Comparison of ENCODE assay signal across 16 cellular contexts in genomic region chr2:205650931-205651330, GRCh38.
"Had no signal": no experiment of that assay in that cellular context is flagged by ENCODE, and none has a peak within 500 bp of the region (broad histone marks: within the 10 kb centered on the region; RNA-seq: fewer than 3 reads in every experiment).

No MANE protein-coding gene starts in this region.

- H3K27ac ChIP-seq: cardiac muscle cell, left lung, tibial artery, WERI-Rb-1 had no signal

- FAIRE-seq: frontal cortex, urothelium cell line had no signal

- H3K27me3 Mint-ChIP-seq: activated naive CD8-positive, alpha-beta T cell had no signal

- H3K9me3 ChIP-seq: esophagus squamous epithelium, left lung, tibial artery had no signal

- H3K4me3 ChIP-seq: cardiac muscle cell, esophagus squamous epithelium, left lung, tibial artery had no signal

- H3K36me3 ChIP-seq: cardiac muscle cell, esophagus squamous epithelium, left lung, tibial artery, WERI-Rb-1 had no signal

- H3K27me3 ChIP-seq: cardiac muscle cell, left lung, tibial artery had no signal

- DNase-seq: activated CD4-positive, alpha-beta T cell treated with anti-CD3 and anti-CD28 coated beads, Interleukin-2, amount 50 U/mL, for 4 hours; effector memory CD8-positive, alpha-beta T cell; esophagus squamous epithelium; left lung; naive thymus-derived CD4-positive, alpha-beta T cell; posterior cingulate gyrus; stimulated activated CD4-positive, alpha-beta T cell treated with anti-CD3 and anti-CD28 coated beads, Interleukin-12 subunit alpha, Interleukin-12 subunit beta, amount 100 ng/mL, for 4 hours; stimulated activated CD4-positive, alpha-beta T cell treated with anti-CD3 and anti-CD28 coated beads, Interleukin-1b, Interleukin-23, amount 100 ng/mL, for 48 hours; stimulated activated naive CD4-positive, alpha-beta T cell treated with Interleukin-2 at 50 U/mL for 16 hours; T-helper 2 cell; tibial artery; WERI-Rb-1 had no signal

- H3K9me3 Mint-ChIP-seq: naive thymus-derived CD4-positive, alpha-beta T cell had no signal

- H3K27ac Mint-ChIP-seq: activated naive CD8-positive, alpha-beta T cell; effector memory CD8-positive, alpha-beta T cell; naive thymus-derived CD4-positive, alpha-beta T cell had no signal

- H3K4me1 Mint-ChIP-seq: naive thymus-derived CD4-positive, alpha-beta T cell had no signal

- H3K36me3 Mint-ChIP-seq: activated naive CD8-positive, alpha-beta T cell had no signal

- H3K4me1 ChIP-seq: left lung had no signal

- H3K4me3 Mint-ChIP-seq: activated naive CD8-positive, alpha-beta T cell; effector memory CD8-positive, alpha-beta T cell; naive thymus-derived CD4-positive, alpha-beta T cell had no signal
